Comparison of ENCODE assay signal across 29 cellular contexts in the genomic region with DNA sequence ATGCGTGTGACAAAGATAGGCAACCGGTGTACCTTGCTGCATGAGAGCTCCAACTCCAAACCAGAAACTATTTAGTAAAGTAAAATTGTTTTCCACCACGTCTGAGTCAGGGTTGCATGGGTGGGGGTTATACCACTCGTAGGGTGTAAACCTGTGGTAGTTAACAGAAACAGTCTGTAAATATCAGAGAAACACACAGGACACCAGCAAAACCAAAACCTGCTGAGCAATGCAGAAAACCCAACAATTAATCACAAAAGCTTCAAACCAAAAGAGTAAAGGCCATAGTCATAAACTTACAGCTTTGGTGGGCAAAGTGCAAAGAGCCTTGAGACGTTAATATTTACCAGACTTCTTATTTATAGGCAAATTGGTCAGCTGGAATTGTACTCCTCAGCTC.
"Had no signal": no experiment of that assay in that cellular context is flagged by ENCODE, and none has a peak within 500 bp of the region (broad histone marks: within the 10 kb centered on the region; RNA-seq: fewer than 3 reads in every experiment).

No MANE protein-coding gene starts in this region.

- H3K27ac ChIP-seq: brain microvascular endothelial cell, cardiac muscle cell, SK-N-MC had no signal

- H3K36me3 ChIP-seq: brain microvascular endothelial cell, cardiac muscle cell, MG63 had no signal

- FAIRE-seq: TTC549 had no signal

- H3K27ac Mint-ChIP-seq: activated B cell treated with CpG ODN at 0.5 μM for 24 hours; activated naive CD4-positive, alpha-beta T cell treated with anti-CD3 and anti-CD28 coated beads, Interleukin-2, amount 10 ng/mL, durations not matched to agents 7 days and 5 days; activated naive CD8-positive, alpha-beta T cell treated with anti-CD3 and anti-CD28 coated beads for 36 hours; activated T-helper 2 cell treated with anti-CD3 and anti-CD28 coated beads, Interferon-gamma antibody, Interleukin-2, Interleukin-4, amounts not matched to agents 10 μg/mL and 5 μg/mL and 100 μg/mL, durations not matched to agents 14 hours and 24 hours and 36 hours; T-cell had no signal

- H3K4me1 Mint-ChIP-seq: activated B cell treated with CpG ODN at 0.5 μM for 24 hours; activated naive CD4-positive, alpha-beta T cell treated with anti-CD3 and anti-CD28 coated beads, Interleukin-2, amount 10 ng/mL, durations not matched to agents 7 days and 5 days; activated naive CD8-positive, alpha-beta T cell treated with anti-CD3 and anti-CD28 coated beads for 36 hours; T-cell had no signal

- H3K27me3 Mint-ChIP-seq: activated B cell treated with CpG ODN at 0.5 μM for 24 hours; activated naive CD4-positive, alpha-beta T cell treated with anti-CD3 and anti-CD28 coated beads, Interleukin-2, amount 10 ng/mL, durations not matched to agents 7 days and 5 days; activated naive CD8-positive, alpha-beta T cell treated with anti-CD3 and anti-CD28 coated beads for 36 hours; T-cell had no signal

- DNase-seq: activated B cell treated with CpG ODN at 0.5 μM for 24 hours; activated CD4-positive, alpha-beta T cell treated with anti-CD3 and anti-CD28 coated beads for 48 hours; activated CD4-positive, alpha-beta T cell treated with anti-CD3 and anti-CD28 coated beads, Interleukin-2, amount 50 U/mL, for 48 hours; activated gamma-delta T cell treated with Interleukin-2 at 50 U/mL for 16 hours; activated naive CD4-positive, alpha-beta T cell treated with anti-CD3 and anti-CD28 coated beads, Interleukin-2, amount 10 ng/mL, durations not matched to agents 7 days and 5 days; activated naive CD8-positive, alpha-beta T cell treated with anti-CD3 and anti-CD28 coated beads for 36 hours; activated T-cell treated with anti-CD3 and anti-CD28 coated beads for 4 hours; activated T-cell treated with anti-CD3 and anti-CD28 coated beads, Interleukin-2, amount 50 U/mL, for 48 hours; brain microvascular endothelial cell; MG63; MV-4-11; NCI-H1105; NCI-H1436 treated with DMSO at 0.1 percent for 48 hours; NCI-H187; NCI-H2081; NCI-H510A treated with DMSO at 0.1 percent for 48 hours; NCI-H69; NK-92 treated with Interleukin-12 subunit alpha and Interleukin-12 subunit beta, amount 100 ng/mL, for 24 hours; OCI-M1; RPMI8226; T-cell; T-helper 2 cell; T1000 had no signal

- H3K9me3 ChIP-seq: MG63 had no signal

- H3K4me3 ChIP-seq: cardiac muscle cell, MG63, SK-N-MC had no signal

- H3K9me3 Mint-ChIP-seq: activated B cell treated with CpG ODN at 0.5 μM for 24 hours; activated naive CD4-positive, alpha-beta T cell treated with anti-CD3 and anti-CD28 coated beads, Interleukin-2, amount 10 ng/mL, durations not matched to agents 7 days and 5 days; activated naive CD8-positive, alpha-beta T cell treated with anti-CD3 and anti-CD28 coated beads for 36 hours; activated T-helper 2 cell treated with anti-CD3 and anti-CD28 coated beads, Interferon-gamma antibody, Interleukin-2, Interleukin-4, amounts not matched to agents 10 μg/mL and 5 μg/mL and 100 μg/mL, durations not matched to agents 14 hours and 24 hours and 36 hours; T-cell had no signal

- ATAC-seq: Panc1, Right ventricle myocardium inferior, T-cell had no signal

- H3K4me3 Mint-ChIP-seq: activated B cell treated with CpG ODN at 0.5 μM for 24 hours; activated naive CD4-positive, alpha-beta T cell treated with anti-CD3 and anti-CD28 coated beads, Interleukin-2, amount 10 ng/mL, durations not matched to agents 7 days and 5 days; activated naive CD8-positive, alpha-beta T cell treated with anti-CD3 and anti-CD28 coated beads for 36 hours; T-cell had no signal

- H3K27me3 ChIP-seq: brain microvascular endothelial cell, cardiac muscle cell, MG63 had no signal

- H3K36me3 Mint-ChIP-seq: activated naive CD4-positive, alpha-beta T cell treated with anti-CD3 and anti-CD28 coated beads, Interleukin-2, amount 10 ng/mL, durations not matched to agents 7 days and 5 days; activated naive CD8-positive, alpha-beta T cell treated with anti-CD3 and anti-CD28 coated beads for 36 hours; T-cell had no signal
